Comparison of ENCODE assay signal across 29 cellular contexts in the genomic region with DNA sequence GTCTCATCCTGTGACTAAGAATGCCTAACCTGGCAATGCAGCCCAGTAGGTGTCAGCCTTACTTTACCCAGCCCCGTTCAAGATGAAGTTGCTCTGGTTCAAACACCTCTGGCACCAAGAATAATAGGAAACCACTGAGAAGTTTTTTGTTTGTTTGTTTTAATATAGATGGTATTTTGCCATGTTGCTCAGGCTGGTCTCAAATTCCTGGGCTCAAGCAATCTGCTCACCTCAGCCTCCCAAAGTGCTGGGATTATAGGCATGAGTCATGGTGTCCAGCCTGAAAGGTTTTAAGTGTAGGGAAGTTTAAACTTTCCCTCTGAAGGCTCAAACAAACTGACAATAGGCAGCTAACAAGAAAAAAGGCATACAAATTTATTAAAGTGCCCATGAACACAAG. TPM values are rescaled to one million over a fixed set of nuclear protein-coding genes. Genes with fewer than 3 reads are reported as not detected.
DNase-seq lines count a peak whose midpoint lies in the region; ATAC-seq and TF ChIP-seq lines count a peak whose summit lies in the region.
"Had no signal": no experiment of that assay in that cellular context is flagged by ENCODE, and none has a peak within 500 bp of the region (broad histone marks: within the 10 kb centered on the region; RNA-seq: fewer than 3 reads in every experiment).

No MANE protein-coding gene starts in this region.

- H3K9me3 Mint-ChIP-seq in MCF 10A (ENCODE audit: unreplicated experiment) = no peaks in the 10 kb centered on the region

- H3K27ac Mint-ChIP-seq in MCF 10A (ENCODE audit: low read depth, unreplicated experiment) = no peak overlapping the region
- H3K27ac Mint-ChIP-seq: CD14-positive monocyte; CD8-positive, alpha-beta memory T cell; IgD-negative memory B cell had no signal

- CTCF ChIA-PET in MCF 10A (lab: Yijun Ruan, JAX) (interaction anchor here (1.5 kb wide), 1 partner anchor 17 kb away, joined by 3 read pairs; no protein-coding TSS in a partner anchor), mammary epithelial cell (lab: Charles Lee; ENCODE audit: low non-redundant PET) (no interaction called here), PC-9 (lab: Charles Lee) (interaction anchor here (0.5 to 0.6 kb wide), 2 partner anchors 27 to 160 kb away, joined by 4 to 8 read pairs; no protein-coding TSS in a partner anchor)

- H3K9me2 ChIP-seq in PC-9 (ENCODE audit: insufficient read depth) = no peaks in the 10 kb centered on the region

- H3K4me2 ChIP-seq in mammary epithelial cell (ENCODE audit: insufficient read depth, low read depth, low read length) (no peak overlapping the region), PC-9 (peak overlapping the region; percentile 8)

- H3K36me3 ChIP-seq in mammary epithelial cell (ENCODE audit: insufficient read depth, low read length) (no peaks in the 10 kb centered on the region), PC-9 (ENCODE audit: low read depth) (no peaks in the 10 kb centered on the region), left lung (no peaks in the 10 kb centered on the region)
- H3K36me3 ChIP-seq: BE2C had no signal

- ATAC-seq in left lung (no peak), HG02938 (IDR thresholded peaks at IDR 0.05; ENCODE audit: unreplicated experiment) (no peak)
- ATAC-seq: Panc1 had no signal

- H3K36me3 Mint-ChIP-seq in MCF 10A (ENCODE audit: insufficient read depth, unreplicated experiment) = no peaks in the 10 kb centered on the region
- H3K36me3 Mint-ChIP-seq: CD14-positive monocyte, IgD-negative memory B cell had no signal

- H3K4me3 ChIP-seq in mammary epithelial cell (replicated peaks in 1 of 3; ENCODE audit: insufficient read depth in 1 of 3, low read depth in 2 of 3, low read length in 3 of 3) (no peak overlapping the region), PC-9 (no peak overlapping the region), epithelial cell of proximal tubule (ENCODE audit: low read depth, low read length) (no peak overlapping the region), left lung (no peak overlapping the region)

- intact Hi-C loops in MCF 10A (cut with micrococcal nuclease) = no loop called here
- intact Hi-C loops in mammary epithelial cell (cut with micrococcal nuclease) = loop anchor here (2.0 kb wide), 1 partner anchor 28 kb away; no protein-coding TSS in a partner anchor
- intact Hi-C loops in PC-9 (cut with micrococcal nuclease; ENCODE audit: unreplicated experiment) = loop anchor here (1.0 kb wide), 1 partner anchor 28 kb away; no protein-coding TSS in a partner anchor
- intact Hi-C loops in left lung (cut with DNase I) = no loop called here

- H3K79me2 ChIP-seq in mammary epithelial cell (ENCODE audit: insufficient read depth, low read length) = no peaks in the 10 kb centered on the region
- H3K79me2 ChIP-seq in PC-9 (ENCODE audit: low read depth) = no peaks in the 10 kb centered on the region

- POLR2A ChIA-PET in MCF 10A (lab: Yijun Ruan, JAX) (interaction anchor here (0.5 to 0.8 kb wide), 2 partner anchors 12 to 37 kb away, joined by 3 read pairs; no protein-coding TSS in a partner anchor), PC-9 (lab: Charles Lee; ENCODE audit: unreplicated experiment) (no interaction called here)

- no peaks in the 10 kb centered on the region for H3K9me3 ChIP-seq in mammary epithelial cell (replicated peaks; ENCODE audit: insufficient read depth, low read length)
- no peaks in the 10 kb centered on the region for H3K9me3 ChIP-seq in PC-9 (ENCODE audit: insufficient read depth, low read depth)
- H3K9me3 ChIP-seq in left lung = peaks cover 0 to 3% of the 10 kb centered on the region in 2 donors
- H3K9me3 ChIP-seq: BE2C had no signal

- H3K27me3 Mint-ChIP-seq in MCF 10A (ENCODE audit: insufficient read depth, unreplicated experiment) = no peaks in the 10 kb centered on the region

- TF ChIP-seq CTCF in MCF 10A (IDR thresholded peaks at IDR 0.05; ENCODE audit: unreplicated experiment) = no peak
- TF ChIP-seq CTCF in mammary epithelial cell (conservative IDR thresholded peaks at IDR 0.05 in 1 of 2, IDR thresholded peaks at IDR 0.05 in 1 of 2; ENCODE audit: extremely low read depth in 1 of 2, insufficient read depth in 1 of 2, low read depth in 1 of 2, low read length in 2 of 2) = no peak
- TF ChIP-seq CTCF in PC-9 (conservative IDR thresholded peaks at IDR 0.05) = peak; percentile 34; the same call in 1 of the 2 replicates
- peak; percentile 34 for TF ChIP-seq CTCF in epithelial cell of proximal tubule (conservative IDR thresholded peaks at IDR 0.05; ENCODE audit: low read depth, low read length)
- TF ChIP-seq CTCF in left lung (IDR thresholded peaks at IDR 0.05) = no peak

- H3K27ac ChIP-seq in mammary epithelial cell (ENCODE audit: insufficient read depth, low read depth, low read length) = no peak overlapping the region
- H3K27ac ChIP-seq in PC-9 = no peak overlapping the region
- no peak overlapping the region for H3K27ac ChIP-seq in left lung
- H3K27ac ChIP-seq: RWPE1 had no signal

- no peaks in the 10 kb centered on the region for H4K20me1 ChIP-seq in mammary epithelial cell (ENCODE audit: insufficient read depth, low read length)
- H4K20me1 ChIP-seq in PC-9 (ENCODE audit: insufficient read depth) = no peaks in the 10 kb centered on the region

- peaks cover 14% of the 10 kb centered on the region; the same call in 1 of the 2 replicates for H3F3A ChIP-seq in PC-9 (ENCODE audit: insufficient read depth, low read depth)

- H3K4me1 Mint-ChIP-seq in MCF 10A (ENCODE audit: insufficient read depth, unreplicated experiment) = peaks cover 10% of the 10 kb centered on the region
- H3K4me1 Mint-ChIP-seq: CD14-positive monocyte; CD8-positive, alpha-beta memory T cell; IgD-negative memory B cell had no signal

- BruUV-seq in MCF 10A (replicated peaks; lab: Mats Ljungman, UMichigan) = no TSS peak
- no TSS peak for BruUV-seq in mammary epithelial cell (replicated peaks; lab: Mats Ljungman, UMichigan)
- BruUV-seq in PC-9 (replicated peaks; lab: Mats Ljungman, UMichigan) = no TSS peak

- in situ Hi-C loops in mammary epithelial cell (cut with MboI; ENCODE audit: low sequenced_read_pairs in 2 of 2) = no loop called here

- no peaks in the 10 kb centered on the region for H3K27me3 ChIP-seq in mammary epithelial cell (ENCODE audit: insufficient read depth, low read length)
- no peaks in the 10 kb centered on the region for H3K27me3 ChIP-seq in PC-9 (ENCODE audit: insufficient read depth, low read depth)
- no peaks in the 10 kb centered on the region for H3K27me3 ChIP-seq in left lung
- H3K27me3 ChIP-seq: BE2C had no signal

- H3K9ac ChIP-seq in mammary epithelial cell (ENCODE audit: insufficient read depth, low read length) = no peak overlapping the region

- H2AFZ ChIP-seq in mammary epithelial cell (ENCODE audit: low read depth, low read length) (no peak overlapping the region), PC-9 (0 out of 2 replicates have a peak overlapping the region, but pooled peaks have one; percentile 31)

- peak; percentile 56 for DNase-seq in MCF 10A (ENCODE audit: unreplicated experiment)
- DNase-seq in mammary epithelial cell = no peak
- DNase-seq in PC-9 = peak; percentile 29 to 85
- no peak for DNase-seq in epithelial cell of proximal tubule (ENCODE audit: low read depth)
- no peak for DNase-seq in left lung
- no peak for DNase-seq in NCI-H69 (lab: John Stamatoyannopoulos, UW)
- DNase-seq in NOMO-1 treated with dmso at 0.1 percent for 144 hours (lab: John Stamatoyannopoulos, UW; ENCODE audit: unreplicated experiment) = no peak
- DNase-seq: 8988T; ACHN; BE2C; Calu3; CD8-positive, alpha-beta memory T cell; DMS79 treated with DMSO at 0.1 percent for 48 hours; H9; MV-4-11; NCI-H1105; NCI-H1436 treated with DMSO at 0.1 percent for 48 hours; NCI-H1930; NCI-H2107; NCI-H446; NCI-H524 treated with DMSO at 0.1 percent for 48 hours; NCI-H82; NK-92 treated with Interleukin-12 subunit alpha and Interleukin-12 subunit beta, amount 100 ng/mL, for 24 hours; SHP77 had no signal

- dilution Hi-C loops in mammary epithelial cell (cut with HindIII; ENCODE audit: low sequenced_read_pairs) = no loop called here

- H3K4me1 ChIP-seq in mammary epithelial cell (ENCODE audit: insufficient read depth, low read length) (peaks cover 5% of the 10 kb centered on the region), PC-9 (replicated peaks; ENCODE audit: insufficient read depth) (peaks cover 14% of the 10 kb centered on the region), left lung (peaks cover 0 to 5% of the 10 kb centered on the region in 2 donors)
- H3K4me1 ChIP-seq: BE2C had no signal

- WGBS in mammary epithelial cell (ENCODE audit: low coverage, missing lambda C conversion rate) = 71% methylated on average over 1 of the region's 1 CpG

- H3K4me3 Mint-ChIP-seq in MCF 10A (ENCODE audit: unreplicated experiment) = no peak overlapping the region
- H3K4me3 Mint-ChIP-seq: CD14-positive monocyte; CD8-positive, alpha-beta memory T cell; H9; IgD-negative memory B cell had no signal

RNA-seq across cellular contexts. Expression of a gene that starts 51.2 kb away (rescaled TPM):
- total RNA-seq in MCF 10A (2022) (13.8 and 13.9 TPM in 2 replicates), mammary epithelial cell (1 to 10 TPM; 4.0 to 8.1 TPM), PC-9 (2021) (17.0 and 18.6 TPM in 2 replicates), epithelial cell of proximal tubule (33.4 and 40.7 TPM in 2 replicates), left lung (10 to 100 TPM; 26.2 to 38.3 TPM)
- 4.6 TPM for polyA plus RNA-seq in mammary epithelial cell
- polyA minus RNA-seq in mammary epithelial cell = 17.4 TPM

Comparison
In these comparisons a context has a peak if more than half of its experiments do, and no peak if none do; other contexts are left out.
1. DNase-seq: peak in MCF 10A (single experiment) and PC-9 (2 of 2); none in mammary epithelial cell (single experiment), epithelial cell of proximal tubule (single experiment), left lung (0 of 2), NCI-H69 (single experiment) and NOMO-1 treated with dmso at 0.1 percent for 144 hours (single experiment).
2. intact Hi-C loops: an anchor here in mammary epithelial cell (2.0 kb wide) and PC-9 (1.0 kb wide); none called in MCF 10A and left lung.
3. CTCF ChIP-seq: peak in PC-9 (single experiment) and epithelial cell of proximal tubule (single experiment); none in MCF 10A (single experiment), mammary epithelial cell (0 of 2) and left lung (0 of 2).